ENCODE assay signal across 8 cellular contexts in the genomic region with DNA sequence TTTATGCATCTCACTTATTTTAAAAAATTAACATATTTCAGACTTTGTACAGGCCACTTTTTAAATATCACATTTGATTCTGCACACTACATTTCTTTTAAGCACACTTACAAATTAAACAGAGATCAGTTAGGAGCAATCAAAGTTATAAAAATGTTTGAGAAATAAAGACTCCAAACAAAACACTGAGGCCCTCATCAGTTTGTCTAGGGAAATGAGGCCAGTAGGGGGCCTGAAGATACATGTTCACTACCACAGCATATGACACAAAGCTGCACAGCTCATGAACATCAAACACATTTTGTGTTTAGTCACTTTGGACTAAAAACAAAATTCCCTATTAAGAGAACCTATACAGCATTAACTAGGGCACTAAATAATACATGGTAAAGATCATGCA.
A peak's percentile ranks its signal among the peaks of the same experiment; 100 is the strongest.
DNase-seq lines count a peak whose midpoint lies in the region; ATAC-seq and TF ChIP-seq lines count a peak whose summit lies in the region.

No MANE protein-coding gene starts in this region.

- H3K79me2 ChIP-seq in DOHH2 (ENCODE audit: control insufficient read depth, low read length) = no peaks in the 10 kb centered on the region

- H3K27ac ChIP-seq in DOHH2 (ENCODE audit: low read depth, low read length) (no peak overlapping the region), brain microvascular endothelial cell (no peak overlapping the region)

- no peak for ATAC-seq in HG03378 (IDR thresholded peaks at IDR 0.05; ENCODE audit: unreplicated experiment)
- no peak for ATAC-seq in GM21717 (IDR thresholded peaks at IDR 0.05; ENCODE audit: unreplicated experiment)

- no peaks in the 10 kb centered on the region for H3K36me3 Mint-ChIP-seq in mesothelial cell of epicardium

- H3K4me1 ChIP-seq in DOHH2 (ENCODE audit: control insufficient read depth, low read length) = no peaks in the 10 kb centered on the region

- H3K9me3 Mint-ChIP-seq in mesothelial cell of epicardium = no peaks in the 10 kb centered on the region

- H3F3A ChIP-seq in DOHH2 (ENCODE audit: control insufficient read depth, insufficient read depth) = no peaks in the 10 kb centered on the region

- no peak for TF ChIP-seq EP300 in Ishikawa (IDR thresholded peaks at IDR 0.05; ENCODE audit: borderline replicate concordance)

- no peak overlapping the region for H3K4me2 ChIP-seq in DOHH2 (ENCODE audit: low read length)

- no peak overlapping the region for H3K4me3 Mint-ChIP-seq in mesothelial cell of epicardium

- no peaks in the 10 kb centered on the region for H3K9me3 ChIP-seq in DOHH2 (ENCODE audit: control insufficient read depth, insufficient read depth, low read length)

- H3K27me3 ChIP-seq in DOHH2 (ENCODE audit: control insufficient read depth, low read length) (0 out of 2 replicates have a peak, but pooled peaks cover 3% of the 10 kb centered on the region), brain microvascular endothelial cell (replicated peaks) (no peaks in the 10 kb centered on the region)

- H3K9me2 ChIP-seq in DOHH2 (replicated peaks; ENCODE audit: control insufficient read depth, low read length) = no peaks in the 10 kb centered on the region

- H3K4me1 Mint-ChIP-seq in mesothelial cell of epicardium = peaks cover 52% of the 10 kb centered on the region

- H3K36me3 ChIP-seq in DOHH2 (ENCODE audit: control insufficient read depth, low read length) (no peaks in the 10 kb centered on the region), brain microvascular endothelial cell (replicated peaks) (no peaks in the 10 kb centered on the region)

- H3K27me3 Mint-ChIP-seq in mesothelial cell of epicardium (ENCODE audit: low read depth) = no peaks in the 10 kb centered on the region

- TF ChIP-seq RAD21 in Ishikawa (IDR thresholded peaks at IDR 0.05; ENCODE audit: low read depth) = peak; percentile 31; the same call in 1 of the 2 replicates

- TF ChIP-seq CTCF in DOHH2 (IDR thresholded peaks at IDR 0.05; ENCODE audit: low read depth, low read length, poor library complexity, severe bottlenecking) (peak; percentile 48), brain microvascular endothelial cell (IDR thresholded peaks at IDR 0.05; ENCODE audit: low read depth, low read length, missing control alignments) (peak; percentile 75), mesothelial cell of epicardium (IDR thresholded peaks at IDR 0.05; ENCODE audit: unreplicated experiment) (peak; percentile 26)

- in situ Hi-C loops in brain microvascular endothelial cell (cut with HindIII; ENCODE audit: low pct_ligation_motif_present, low sequenced_read_pairs) = no loop called here

- H3K27ac Mint-ChIP-seq in mesothelial cell of epicardium = peak overlapping the region; percentile 78

- DNase-seq in brain microvascular endothelial cell = peak; percentile 68
- DNase-seq in mesothelial cell of epicardium (ENCODE audit: low spot score in 2 of 2, unreplicated experiment in 2 of 2) = no peak
- no peak for DNase-seq in SK-N-DZ (ENCODE audit: low spot score)
- DNase-seq in OCI-M2 (lab: John Stamatoyannopoulos, UW; ENCODE audit: unreplicated experiment) = no peak

- H3K4me3 ChIP-seq in DOHH2 (ENCODE audit: low read length) = no peak overlapping the region
- no peak overlapping the region for H3K4me3 ChIP-seq in brain microvascular endothelial cell (ENCODE audit: low read depth, low read length)

- no peaks in the 10 kb centered on the region for H4K20me1 ChIP-seq in DOHH2 (ENCODE audit: control insufficient read depth, insufficient read depth, low read depth, low read length)

TF ChIP-seq in Ishikawa, 13 proteins besides CTCF, POLR2A, EP300 and RAD21:
- TF ChIP-seq TEAD4 (IDR thresholded peaks at IDR 0.05) = no peak
- no peak for TF ChIP-seq CREB1 (IDR thresholded peaks at IDR 0.05; ENCODE audit: low read depth)
- TF ChIP-seq NFIC (IDR thresholded peaks at IDR 0.05) = no peak
- no peak for TF ChIP-seq FOXM1 (IDR thresholded peaks at IDR 0.05; ENCODE audit: borderline replicate concordance, low read depth)
- no peak for TF ChIP-seq CEBPB (IDR thresholded peaks at IDR 0.05)
- TF ChIP-seq EGR1 (IDR thresholded peaks at IDR 0.05) = no peak
- TF ChIP-seq, protein P1, sequence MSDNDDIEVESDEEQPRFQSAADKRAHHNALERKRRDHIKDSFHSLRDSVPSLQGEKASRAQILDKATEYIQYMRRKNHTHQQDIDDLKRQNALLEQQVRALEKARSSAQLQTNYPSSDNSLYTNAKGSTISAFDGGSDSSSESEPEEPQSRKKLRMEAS (IDR thresholded peaks at IDR 0.05) = no peak
- TF ChIP-seq, protein P2, sequence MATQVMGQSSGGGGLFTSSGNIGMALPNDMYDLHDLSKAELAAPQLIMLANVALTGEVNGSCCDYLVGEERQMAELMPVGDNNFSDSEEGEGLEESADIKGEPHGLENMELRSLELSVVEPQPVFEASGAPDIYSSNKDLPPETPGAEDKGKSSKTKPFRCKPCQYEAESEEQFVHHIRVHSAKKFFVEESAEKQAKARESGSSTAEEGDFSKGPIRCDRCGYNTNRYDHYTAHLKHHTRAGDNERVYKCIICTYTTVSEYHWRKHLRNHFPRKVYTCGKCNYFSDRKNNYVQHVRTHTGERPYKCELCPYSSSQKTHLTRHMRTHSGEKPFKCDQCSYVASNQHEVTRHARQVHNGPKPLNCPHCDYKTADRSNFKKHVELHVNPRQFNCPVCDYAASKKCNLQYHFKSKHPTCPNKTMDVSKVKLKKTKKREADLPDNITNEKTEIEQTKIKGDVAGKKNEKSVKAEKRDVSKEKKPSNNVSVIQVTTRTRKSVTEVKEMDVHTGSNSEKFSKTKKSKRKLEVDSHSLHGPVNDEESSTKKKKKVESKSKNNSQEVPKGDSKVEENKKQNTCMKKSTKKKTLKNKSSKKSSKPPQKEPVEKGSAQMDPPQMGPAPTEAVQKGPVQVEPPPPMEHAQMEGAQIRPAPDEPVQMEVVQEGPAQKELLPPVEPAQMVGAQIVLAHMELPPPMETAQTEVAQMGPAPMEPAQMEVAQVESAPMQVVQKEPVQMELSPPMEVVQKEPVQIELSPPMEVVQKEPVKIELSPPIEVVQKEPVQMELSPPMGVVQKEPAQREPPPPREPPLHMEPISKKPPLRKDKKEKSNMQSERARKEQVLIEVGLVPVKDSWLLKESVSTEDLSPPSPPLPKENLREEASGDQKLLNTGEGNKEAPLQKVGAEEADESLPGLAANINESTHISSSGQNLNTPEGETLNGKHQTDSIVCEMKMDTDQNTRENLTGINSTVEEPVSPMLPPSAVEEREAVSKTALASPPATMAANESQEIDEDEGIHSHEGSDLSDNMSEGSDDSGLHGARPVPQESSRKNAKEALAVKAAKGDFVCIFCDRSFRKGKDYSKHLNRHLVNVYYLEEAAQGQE (IDR thresholded peaks at IDR 0.05; ENCODE audit: low read depth) = no peak
- no peak for TF ChIP-seq TAF1 (IDR thresholded peaks at IDR 0.05; ENCODE audit: low read depth)
- no peak for TF ChIP-seq TCF12 (IDR thresholded peaks at IDR 0.05; ENCODE audit: low read depth)
- TF ChIP-seq YY1 (IDR thresholded peaks at IDR 0.05; ENCODE audit: low read depth) = no peak
- TF ChIP-seq ZBTB7A (IDR thresholded peaks at IDR 0.05; ENCODE audit: low read depth) = no peak
- TF ChIP-seq, protein P3, sequence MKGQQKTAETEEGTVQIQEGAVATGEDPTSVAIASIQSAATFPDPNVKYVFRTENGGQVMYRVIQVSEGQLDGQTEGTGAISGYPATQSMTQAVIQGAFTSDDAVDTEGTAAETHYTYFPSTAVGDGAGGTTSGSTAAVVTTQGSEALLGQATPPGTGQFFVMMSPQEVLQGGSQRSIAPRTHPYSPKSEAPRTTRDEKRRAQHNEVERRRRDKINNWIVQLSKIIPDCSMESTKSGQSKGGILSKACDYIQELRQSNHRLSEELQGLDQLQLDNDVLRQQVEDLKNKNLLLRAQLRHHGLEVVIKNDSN (IDR thresholded peaks at IDR 0.05) = no peak
